In the genomic region with DNA sequence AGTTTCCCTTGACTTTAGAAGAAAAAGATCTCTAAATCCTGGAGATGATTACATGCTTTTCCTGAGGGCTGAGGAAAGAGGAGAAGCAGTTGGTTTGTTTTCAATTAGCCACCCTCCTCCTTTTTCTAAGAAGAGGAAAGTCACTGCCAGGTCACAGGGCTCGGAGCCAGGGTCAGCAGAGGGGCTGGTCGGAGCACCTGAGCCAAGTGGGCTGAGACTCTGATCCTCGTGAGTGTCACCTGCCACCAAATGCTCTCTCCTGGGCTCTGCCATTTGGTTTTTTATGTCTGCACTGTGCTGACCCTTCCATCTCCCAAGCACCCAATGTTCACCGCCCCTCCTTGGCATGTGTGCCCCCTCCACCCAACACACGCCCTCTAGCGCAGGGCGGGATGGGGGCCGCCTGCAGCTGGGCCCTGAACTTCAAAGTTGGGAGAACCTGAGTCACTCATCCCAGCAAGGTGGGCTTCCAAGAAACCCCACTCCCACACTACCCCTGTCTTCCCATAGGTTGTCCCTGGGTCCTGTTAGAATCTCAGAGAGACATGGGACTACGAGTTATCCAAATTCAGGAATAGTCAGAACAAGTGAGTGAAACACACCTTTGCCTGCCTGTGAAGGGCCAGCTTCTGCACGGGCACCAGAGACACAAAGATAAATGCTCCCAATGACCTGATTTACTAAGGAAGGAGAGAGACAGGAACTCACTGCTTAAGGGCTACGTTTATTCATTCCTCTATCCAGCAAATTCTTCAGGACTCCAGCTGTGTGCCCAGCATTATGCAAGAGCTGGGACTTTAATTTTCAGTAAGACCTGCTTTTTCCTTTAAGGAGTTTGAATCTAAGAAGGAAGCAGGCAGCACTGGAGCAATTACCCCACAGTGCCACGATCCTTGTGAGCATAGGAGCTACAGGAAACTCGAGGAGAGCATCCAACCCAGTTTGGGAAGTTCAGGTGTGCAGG, we compare ENCODE assay signal across 1 cellular context.
TF ChIP-seq lines count a peak whose summit lies in the region.

No MANE protein-coding gene starts in this region.

TF ChIP-seq in H1, 55 proteins besides CTCF, POLR2A, EP300 and RAD21:
- TF ChIP-seq CEBPB (IDR thresholded peaks at IDR 0.05; ENCODE audit: low read depth, low read length) (peak; percentile 36; the same call in 1 of the 2 replicates), RXRA (IDR thresholded peaks at IDR 0.05; ENCODE audit: insufficient read depth, low read depth, low read length) (no peak)
